ENCODE assay signal across 18 cellular contexts in genomic region chr7:12898610-12899009, GRCh38.
DNase-seq lines count a peak whose midpoint lies in the region; ATAC-seq, FAIRE-seq and TF ChIP-seq lines count a peak whose summit lies in the region.
"Had no signal": no experiment of that assay in that cellular context is flagged by ENCODE, and none has a peak within 500 bp of the region (broad histone marks: within the 10 kb centered on the region; RNA-seq: fewer than 3 reads in every experiment).

No MANE protein-coding gene starts in this region.

- DNase-seq in Caco-2 = peak; percentile 29 to 46
- DNase-seq in K562 (ENCODE audit: extremely low read depth in 1 of 4, low spot score in 3 of 4) = peak in 2 of 4 experiments; percentile 17 to 26
- no peak for DNase-seq in smooth muscle cell (lab: John Stamatoyannopoulos, UW; ENCODE audit: unreplicated experiment)
- no peak for DNase-seq in sigmoid colon
- no peak for DNase-seq in D341Med (ENCODE audit: low spot score)
- no peak for DNase-seq in NK-92 treated with Interleukin-12 subunit alpha and Interleukin-12 subunit beta, amount 100 ng/mL, for 24 hours (lab: John Stamatoyannopoulos, UW)
- DNase-seq in activated effector memory CD4-positive, alpha-beta T cell treated with Interleukin-2 at 50 U/mL for 16 hours = no peak
- DNase-seq: AML-193; CD4-positive, alpha-beta T cell; IMR-90; KBM-7 had no signal

- no peaks in the 10 kb centered on the region for H3K9me1 ChIP-seq in K562 (ENCODE audit: control insufficient read depth, insufficient read depth, low read length)

- POLR2A ChIA-PET in Caco-2 (lab: Charles Lee) (interaction anchor here (0.5 kb wide), 1 partner anchor 252 kb away, joined by 3 read pairs; no protein-coding TSS in a partner anchor), K562 (lab: Yijun Ruan, JAX) (no interaction called here)

- H3K27ac Mint-ChIP-seq in Caco-2 (ENCODE audit: unreplicated experiment) = peak overlapping the region; percentile 11
- H3K27ac Mint-ChIP-seq: CD4-positive, alpha-beta T cell; GM23338 had no signal

- H3K4me3 ChIP-seq in Caco-2 (ENCODE audit: low read depth, low read length) (no peak overlapping the region), K562 (no peak overlapping the region), neuron (ENCODE audit: low read length) (no peak overlapping the region), smooth muscle cell (no peak overlapping the region), sigmoid colon (no peak overlapping the region)
- H3K4me3 ChIP-seq: A549, GM23338 had no signal

- H3K9me3 ChIP-seq in Caco-2 (no peaks in the 10 kb centered on the region), K562 (replicated peaks; ENCODE audit: control insufficient read depth, insufficient read depth, low read depth, low read length) (no peaks in the 10 kb centered on the region), neuron (ENCODE audit: low read length) (no peaks in the 10 kb centered on the region), smooth muscle cell (replicated peaks; ENCODE audit: low read depth) (no peaks in the 10 kb centered on the region), sigmoid colon (no peaks in the 10 kb centered on the region)
- H3K9me3 ChIP-seq: A549 had no signal

- peak; percentile 84 for ATAC-seq in K562
- ATAC-seq: A549 had no signal

- WGBS in K562 (ENCODE audit: insufficient coverage, low coverage, missing lambda C conversion rate) = 14% methylated on average over 3 of the region's 3 CpGs
- WGBS in smooth muscle cell (ENCODE audit: low lambda C conversion rate) = 21% methylated on average over 3 of the region's 3 CpGs
- WGBS in sigmoid colon, 2 donors = 70 to 80% methylated on average over 3 of the region's 3 CpGs

- FAIRE-seq in K562 (lab: Jason Lieb, UNC) = no peak
- FAIRE-seq: G401.6, GM12891 had no signal

- peak overlapping the region; percentile 52 for H3K4me3 Mint-ChIP-seq in Caco-2 (ENCODE audit: unreplicated experiment)
- H3K4me3 Mint-ChIP-seq: CD4-positive, alpha-beta T cell; GM23338 had no signal

- no peaks in the 10 kb centered on the region for H3K9me3 Mint-ChIP-seq in Caco-2 (ENCODE audit: unreplicated experiment)
- H3K9me3 Mint-ChIP-seq: CD4-positive, alpha-beta T cell; GM23338 had no signal

- BruUV-seq in Caco-2 (replicated peaks; lab: Mats Ljungman, UMichigan) (no TSS peak), K562 (replicated peaks; lab: Mats Ljungman, UMichigan) (no TSS peak)

- CTCF ChIA-PET in Caco-2 (lab: Charles Lee) (interaction anchor here (0.6 kb wide), 1 partner anchor 212 kb away, joined by 3 read pairs; no protein-coding TSS in a partner anchor), K562 (lab: Yijun Ruan, JAX; ENCODE audit: low intra/inter-chr PET ratio) (no interaction called here)

- H3K9ac ChIP-seq in K562 (ENCODE audit: insufficient read depth in 1 of 2, low read depth in 2 of 2, low read length in 2 of 2) = no peak overlapping the region
- no peak overlapping the region for H3K9ac ChIP-seq in smooth muscle cell (ENCODE audit: low read depth)

- H3K27me3 ChIP-seq in Caco-2 (replicated peaks; ENCODE audit: control insufficient read depth, insufficient read depth, low read length) = no peaks in the 10 kb centered on the region
- H3K27me3 ChIP-seq in K562 (ENCODE audit: control insufficient read depth in 2 of 2, insufficient read depth in 2 of 2, low read length in 2 of 2) = no peaks in the 10 kb centered on the region
- no peaks in the 10 kb centered on the region for H3K27me3 ChIP-seq in neuron (ENCODE audit: insufficient read depth, low read length)
- no peaks in the 10 kb centered on the region for H3K27me3 ChIP-seq in smooth muscle cell (ENCODE audit: low read depth)
- H3K27me3 ChIP-seq in sigmoid colon = no peaks in the 10 kb centered on the region

- H3K36me3 Mint-ChIP-seq in Caco-2 (ENCODE audit: insufficient read depth, unreplicated experiment) = no peaks in the 10 kb centered on the region

- TF ChIP-seq POLR2A in K562 (conservative IDR thresholded peaks at IDR 0.05) = no peak
- no peak for TF ChIP-seq POLR2A in sigmoid colon (IDR thresholded peaks at IDR 0.05)

- H3K4me2 ChIP-seq in K562 (ENCODE audit: insufficient read depth, low read length) = peak overlapping the region; percentile 30
- H3K4me2 ChIP-seq in smooth muscle cell = peak overlapping the region; percentile 62
- H3K4me2 ChIP-seq: A549, GM23338 had no signal

- no peaks in the 10 kb centered on the region for H3K27me3 Mint-ChIP-seq in Caco-2 (ENCODE audit: insufficient read depth, unreplicated experiment)
- H3K27me3 Mint-ChIP-seq: CD4-positive, alpha-beta T cell had no signal

- intact Hi-C loops in Caco-2 (cut with micrococcal nuclease; ENCODE audit: unreplicated experiment) = loop anchor here (1.0 to 2.0 kb wide), 2 partner anchors 98 to 119 kb away; no protein-coding TSS in a partner anchor
- intact Hi-C loops in K562 (cut with micrococcal nuclease) = no loop called here
- intact Hi-C loops in sigmoid colon (cut with DNase I) = no loop called here

- H3K36me3 ChIP-seq in Caco-2 (ENCODE audit: control insufficient read depth, insufficient read depth, low read length) = no peaks in the 10 kb centered on the region
- H3K36me3 ChIP-seq in K562 (ENCODE audit: control insufficient read depth, insufficient read depth, low read length) = no peaks in the 10 kb centered on the region
- no peaks in the 10 kb centered on the region for H3K36me3 ChIP-seq in neuron (ENCODE audit: insufficient read depth, low read length)
- no peaks in the 10 kb centered on the region for H3K36me3 ChIP-seq in smooth muscle cell (ENCODE audit: low read depth)
- H3K36me3 ChIP-seq in sigmoid colon = no peaks in the 10 kb centered on the region

- peaks cover 17% of the 10 kb centered on the region for H3K4me1 ChIP-seq in Caco-2
- H3K4me1 ChIP-seq in K562 (replicated peaks in 1 of 2; ENCODE audit: control insufficient read depth in 2 of 2, insufficient read depth in 2 of 2, low read length in 2 of 2) = peaks cover 0 to 8% of the 10 kb centered on the region in 2 experiments; a peak in 1 of 5 replicates
- peaks cover 11% of the 10 kb centered on the region for H3K4me1 ChIP-seq in neuron (ENCODE audit: insufficient read depth, low read length)
- no peaks in the 10 kb centered on the region for H3K4me1 ChIP-seq in smooth muscle cell (ENCODE audit: low read depth)
- H3K4me1 ChIP-seq in sigmoid colon = peaks cover 0 to 9% (median 0%) of the 10 kb centered on the region in 4 donors
- H3K4me1 ChIP-seq: A549 had no signal

- H3K4me1 Mint-ChIP-seq in Caco-2 (ENCODE audit: low read depth, unreplicated experiment) = peaks cover 20% of the 10 kb centered on the region

- TF ChIP-seq EP300 in K562 (IDR thresholded peaks at IDR 0.05; ENCODE audit: low read length) (no peak), sigmoid colon (IDR thresholded peaks at IDR 0.05) (no peak)

- no peak for TF ChIP-seq CTCF in Caco-2 (IDR thresholded peaks at IDR 0.05; ENCODE audit: insufficient read depth in 1 of 2, low read depth in 1 of 2, low read length in 1 of 2, severe bottlenecking in 1 of 2, unreplicated experiment in 1 of 2)
- TF ChIP-seq CTCF in K562 (IDR thresholded peaks at IDR 0.05 in 2 of 3, conservative IDR thresholded peaks at IDR 0.05 in 1 of 3; ENCODE audit: insufficient read depth in 2 of 3, low read depth in 1 of 3, low read length in 3 of 3) = no peak
- TF ChIP-seq CTCF in smooth muscle cell (IDR thresholded peaks at IDR 0.05; ENCODE audit: borderline replicate concordance, insufficient read depth, poor library complexity, severe bottlenecking) = no peak
- no peak for TF ChIP-seq CTCF in sigmoid colon (IDR thresholded peaks at IDR 0.05)

- no peak overlapping the region for H3K27ac ChIP-seq in K562 (ENCODE audit: extremely low read depth, low read depth, low read length)
- H3K27ac ChIP-seq in smooth muscle cell (ENCODE audit: low read depth) = peak overlapping the region; percentile 32
- no peak overlapping the region for H3K27ac ChIP-seq in sigmoid colon
- H3K27ac ChIP-seq: 22Rv1, A549, C4-2B had no signal

- H2AFZ ChIP-seq in K562 (ENCODE audit: low read depth, low read length) (peak overlapping the region; percentile 67), neuron (ENCODE audit: low read depth, low read length) (peak overlapping the region; percentile 22), smooth muscle cell (ENCODE audit: low read depth) (peak overlapping the region; percentile 40)
- H2AFZ ChIP-seq: GM23338 had no signal

- in situ Hi-C loops in K562 (cut with MboI) = no loop called here

- no peaks in the 10 kb centered on the region for H3K79me2 ChIP-seq in K562 (ENCODE audit: control insufficient read depth, insufficient read depth, low read length)
- no peaks in the 10 kb centered on the region for H3K79me2 ChIP-seq in smooth muscle cell (ENCODE audit: low read depth)

- no peaks in the 10 kb centered on the region for H4K20me1 ChIP-seq in K562 (replicated peaks; ENCODE audit: control insufficient read depth, insufficient read depth, low read length)
- no peaks in the 10 kb centered on the region for H4K20me1 ChIP-seq in smooth muscle cell (ENCODE audit: low read depth)

- TF ChIP-seq RAD21 in K562 (CRISPR knock-in tag; conservative IDR thresholded peaks at IDR 0.05 in 1 of 2, IDR thresholded peaks at IDR 0.05 in 1 of 2) = no peak

- peaks cover 18% of the 10 kb centered on the region for H3F3A ChIP-seq in smooth muscle cell (ENCODE audit: low read depth)

TF ChIP-seq in K562, 482 proteins besides CTCF, POLR2A, EP300 and RAD21 (continues in another document):
- no peak for TF ChIP-seq MNT (conservative IDR thresholded peaks at IDR 0.05)
- TF ChIP-seq, protein P1, sequence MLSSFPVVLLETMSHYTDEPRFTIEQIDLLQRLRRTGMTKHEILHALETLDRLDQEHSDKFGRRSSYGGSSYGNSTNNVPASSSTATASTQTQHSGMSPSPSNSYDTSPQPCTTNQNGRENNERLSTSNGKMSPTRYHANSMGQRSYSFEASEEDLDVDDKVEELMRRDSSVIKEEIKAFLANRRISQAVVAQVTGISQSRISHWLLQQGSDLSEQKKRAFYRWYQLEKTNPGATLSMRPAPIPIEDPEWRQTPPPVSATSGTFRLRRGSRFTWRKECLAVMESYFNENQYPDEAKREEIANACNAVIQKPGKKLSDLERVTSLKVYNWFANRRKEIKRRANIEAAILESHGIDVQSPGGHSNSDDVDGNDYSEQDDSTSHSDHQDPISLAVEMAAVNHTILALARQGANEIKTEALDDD (IDR thresholded peaks at IDR 0.05) = peak; percentile 92
- TF ChIP-seq FOSL1 (tag; conservative IDR thresholded peaks at IDR 0.05) = peak; percentile 40; the same call in 1 of the 2 replicates

Comparison
In these comparisons a context has a peak if more than half of its experiments do, and no peak if none do; other contexts are left out.
1. DNase-seq: peak in Caco-2 (2 of 2); none in smooth muscle cell (single experiment), sigmoid colon (single experiment), D341Med (single experiment), NK-92 treated with Interleukin-12 subunit alpha and Interleukin-12 subunit beta, amount 100 ng/mL, for 24 hours (single experiment) and activated effector memory CD4-positive, alpha-beta T cell treated with Interleukin-2 at 50 U/mL for 16 hours (single experiment).
2. Peak in every context shown above with its lines, with median percentiles within 50 percentile points of each other: H2AFZ ChIP-seq.